Comparison of ENCODE assay signal across 22 cellular contexts in genomic region chr18:5447442-5447841, GRCh38.
"Had no signal": no experiment of that assay in that cellular context is flagged by ENCODE, and none has a peak within 500 bp of the region (broad histone marks: within the 10 kb centered on the region; RNA-seq: fewer than 3 reads in every experiment).

No MANE protein-coding gene starts in this region.

- ATAC-seq: activated naive CD4-positive, alpha-beta T cell treated with anti-CD3 and anti-CD28 coated beads, Interleukin-2, amount 50 U/mL, for 72 hours; activated T-cell treated with anti-CD3 and anti-CD28 coated beads, Interleukin-2, amount 50 U/mL, for 72 hours; gastrocnemius medialis; left lung; lower lobe of right lung; naive thymus-derived CD8-positive, alpha-beta T cell; pancreas; psoas muscle had no signal

- DNase-seq: activated CD4-positive, alpha-beta T cell treated with anti-CD3 and anti-CD28 coated beads for 4 hours; activated CD4-positive, alpha-beta T cell treated with anti-CD3 and anti-CD28 coated beads, Interleukin-2, amount 50 U/mL, for 4 hours; activated naive CD4-positive, alpha-beta T cell; activated T-cell treated with anti-CD3 and anti-CD28 coated beads for 4 hours; activated T-cell treated with anti-CD3 and anti-CD28 coated beads, Interleukin-2, amount 50 U/mL, for 72 hours; anterior cingulate cortex; dermis blood vessel endothelial cell; effector CD4-positive, alpha-beta T cell; gastrocnemius medialis; glutamatergic neuron; left lung; lower lobe of right lung; mesenchymal stem cell; naive thymus-derived CD8-positive, alpha-beta T cell; nucleus accumbens; pancreas; psoas muscle; stimulated activated CD4-positive, alpha-beta T cell treated with anti-CD3 and anti-CD28 coated beads, Interleukin-15, amount 100 ng/mL, for 24 hours; stimulated activated CD4-positive, alpha-beta T cell treated with anti-CD3 and anti-CD28 coated beads, Interleukin-2, amount 100 ng/mL, for 24 hours; stimulated activated naive CD4-positive, alpha-beta T cell; uterus had no signal
